ENCODE assay signal across 7 cellular contexts in genomic region chr11:45771942-45772522, GRCh38.
DNase-seq lines count a peak whose midpoint lies in the region; ATAC-seq and TF ChIP-seq lines count a peak whose summit lies in the region.

No MANE protein-coding gene starts in this region.

- in situ Hi-C loops in brain microvascular endothelial cell (cut with HindIII; ENCODE audit: low pct_ligation_motif_present, low sequenced_read_pairs), result loop anchor here (25.0 kb wide), 1 partner anchor 385 kb away; no protein-coding TSS in a partner anchor

- TF ChIP-seq CTCF in brain microvascular endothelial cell (IDR thresholded peaks at IDR 0.05; ENCODE audit: low read depth, low read length, missing control alignments), result peak; percentile 96

- no peak overlapping the region for H3K27ac ChIP-seq in brain microvascular endothelial cell
- no peak overlapping the region for H3K27ac ChIP-seq in iPS-20b (ENCODE audit: low read length)
- peak overlapping the region in 14 of 21 experiments; percentile 6 to 75 (median 50) for H3K27ac ChIP-seq in skin epidermis

- H3K9me3 ChIP-seq in iPS-20b (ENCODE audit: insufficient read depth, low read depth, low read length), result no peaks in the 10 kb centered on the region

- H3K27me3 ChIP-seq in brain microvascular endothelial cell (replicated peaks) (no peaks in the 10 kb centered on the region), iPS-20b (ENCODE audit: insufficient read depth, low read length) (peaks cover 17% of the 10 kb centered on the region)

- H3K4me1 ChIP-seq in iPS-20b (ENCODE audit: insufficient read depth, low read length), result 0 out of 2 replicates have a peak, but pooled peaks cover 2% of the 10 kb centered on the region

- H3K4me3 ChIP-seq in brain microvascular endothelial cell (ENCODE audit: low read depth, low read length) (peak overlapping the region; percentile 55), iPS-20b (ENCODE audit: low read length) (peak overlapping the region; percentile 67), skin epidermis (peak overlapping the region; percentile 28 to 43 (median 42))

- H3K36me3 ChIP-seq in brain microvascular endothelial cell (replicated peaks) (no peaks in the 10 kb centered on the region), iPS-20b (ENCODE audit: insufficient read depth, low read depth, low read length) (no peaks in the 10 kb centered on the region)

- H3K9ac ChIP-seq in iPS-20b (ENCODE audit: low read depth, low read length), result no peak overlapping the region

- DNase-seq in NCI-H2029 treated with DMSO at 0.1 percent for 48 hours (lab: John Stamatoyannopoulos, UW) (peak; percentile 67), UCSD-AML1 (lab: John Stamatoyannopoulos, UW; ENCODE audit: unreplicated experiment) (peak; percentile 81), brain microvascular endothelial cell (peak; percentile 65)

- ATAC-seq in GM18502 (IDR thresholded peaks at IDR 0.05; ENCODE audit: poor library complexity, unreplicated experiment), result peak; percentile 89
- peak; percentile 74 for ATAC-seq in HG02973 (IDR thresholded peaks at IDR 0.05; ENCODE audit: unreplicated experiment)

Comparison
In these comparisons a context has a peak if more than half of its experiments do, and no peak if none do; other contexts are left out.
1. H3K27ac ChIP-seq: peak in skin epidermis (14 of 21); none in brain microvascular endothelial cell (single experiment) and iPS-20b (single experiment).
2. Peak in every context shown above with its lines, with median percentiles within 50 percentile points of each other: DNase-seq and H3K4me3 ChIP-seq.